10 cellular contexts compared by ENCODE assay signal in the genomic region with DNA sequence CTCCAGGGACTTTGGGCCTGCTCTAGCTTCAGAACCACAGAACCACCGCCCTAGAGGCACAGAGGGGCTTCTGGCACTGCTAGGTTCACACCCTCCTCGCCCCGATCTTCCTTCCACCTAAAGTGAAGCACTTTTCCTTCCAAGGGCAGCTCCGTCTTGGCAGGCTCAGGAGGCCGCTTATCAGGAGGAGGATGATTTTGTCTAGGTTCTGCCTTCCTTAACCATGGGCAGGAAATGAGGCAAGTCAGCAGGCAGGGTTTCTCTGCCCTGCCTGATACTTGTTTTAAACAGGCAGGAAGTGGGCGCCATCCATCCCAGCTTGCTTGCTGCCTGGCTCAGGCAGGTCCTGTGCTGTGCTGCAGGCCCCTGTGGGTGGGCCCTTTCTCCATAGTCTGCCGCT. TPM values are rescaled to one million over a fixed set of nuclear protein-coding genes. Genes with fewer than 3 reads are reported as not detected.
DNase-seq lines count a peak whose midpoint lies in the region; ATAC-seq, FAIRE-seq and TF ChIP-seq lines count a peak whose summit lies in the region.
"Had no signal": no experiment of that assay in that cellular context is flagged by ENCODE, and none has a peak within 500 bp of the region (broad histone marks: within the 10 kb centered on the region; RNA-seq: fewer than 3 reads in every experiment).

No MANE protein-coding gene starts in this region.

- peak overlapping the region; percentile 33 for H3K4me3 ChIP-seq in CD8-positive, alpha-beta T cell (ENCODE audit: low read depth, low read length)
- no peak overlapping the region for H3K4me3 ChIP-seq in suprapubic skin

- CTCF ChIA-PET in CD8-positive, alpha-beta T cell (lab: Charles Lee): interaction anchor here (1.4 to 2.0 kb wide), 3 partner anchors 11 to 58 kb away, joined by 4 to 9 read pairs (median 7); a partner anchor contains a TSS
- CTCF ChIA-PET in activated CD8-positive, alpha-beta T cell treated with anti-CD3 and anti-CD28 coated beads for 36 hours (lab: Charles Lee): interaction anchor here (1.1 to 1.3 kb wide), 3 partner anchors 11 to 18 kb away, joined by 3 to 6 read pairs (median 4); no protein-coding TSS in a partner anchor

- H3K36me3 Mint-ChIP-seq in CD8-positive, alpha-beta T cell: peaks cover 31% of the 10 kb centered on the region
- peaks cover 22% of the 10 kb centered on the region for H3K36me3 Mint-ChIP-seq in activated CD8-positive, alpha-beta T cell treated with anti-CD3 and anti-CD28 coated beads for 36 hours (ENCODE audit: low read depth)

- H3K4me3 Mint-ChIP-seq in CD8-positive, alpha-beta T cell: peak overlapping the region; percentile 67
- peak overlapping the region; percentile 43 for H3K4me3 Mint-ChIP-seq in activated CD8-positive, alpha-beta T cell treated with anti-CD3 and anti-CD28 coated beads for 36 hours
- H3K4me3 Mint-ChIP-seq: stimulated activated naive B cell treated with anti-CD40 and anti-IgM and Interleukin-4, amounts not matched to agents 10 μg/mL and 1 μg/mL and 100 μg/mL, for 72 hours had no signal

- H3K9me3 ChIP-seq in CD8-positive, alpha-beta T cell (ENCODE audit: low read length): no peaks in the 10 kb centered on the region
- no peaks in the 10 kb centered on the region for H3K9me3 ChIP-seq in suprapubic skin
- H3K9me3 ChIP-seq: Caco-2 had no signal

- POLR2A ChIA-PET in CD8-positive, alpha-beta T cell (lab: Charles Lee): interaction anchor here (0.5 to 4.0 kb wide), 10 partner anchors 8 to 42 kb away, joined by 3 to 27 read pairs (median 4); a partner anchor contains a TSS
- POLR2A ChIA-PET in activated CD8-positive, alpha-beta T cell treated with anti-CD3 and anti-CD28 coated beads for 36 hours (lab: Charles Lee): interaction anchor here (0.7 to 1.3 kb wide), 6 partner anchors 10 to 1529 kb away, joined by 3 to 6 read pairs (median 4); no protein-coding TSS in a partner anchor

- in situ Hi-C loops in KBM-7 (cut with MboI; ENCODE audit: low pct_unique_long_range_greater_than_20kb, low sequenced_read_pairs): no loop called here

- no peak for TF ChIP-seq CTCF in CD8-positive, alpha-beta T cell (IDR thresholded peaks at IDR 0.05)
- no peak for TF ChIP-seq CTCF in activated CD8-positive, alpha-beta T cell treated with anti-CD3 and anti-CD28 coated beads for 36 hours (IDR thresholded peaks at IDR 0.05)
- TF ChIP-seq CTCF in suprapubic skin (IDR thresholded peaks at IDR 0.05) (no peak), D721Med (IDR thresholded peaks at IDR 0.05; ENCODE audit: insufficient read depth, missing control alignments) (no peak)

- FAIRE-seq in D721Med (lab: Jason Lieb, UNC): no peak

- H3K27ac Mint-ChIP-seq in CD8-positive, alpha-beta T cell: peak overlapping the region; percentile 98
- H3K27ac Mint-ChIP-seq in activated CD8-positive, alpha-beta T cell treated with anti-CD3 and anti-CD28 coated beads for 36 hours: peak overlapping the region; percentile 95
- H3K27ac Mint-ChIP-seq: stimulated activated naive B cell treated with anti-CD40 and anti-IgM and Interleukin-4, amounts not matched to agents 10 μg/mL and 1 μg/mL and 100 μg/mL, for 72 hours had no signal

- TF ChIP-seq EP300 in suprapubic skin (IDR thresholded peaks at IDR 0.05): no peak

- no peaks in the 10 kb centered on the region for H3K9me3 Mint-ChIP-seq in CD8-positive, alpha-beta T cell
- no peaks in the 10 kb centered on the region for H3K9me3 Mint-ChIP-seq in activated CD8-positive, alpha-beta T cell treated with anti-CD3 and anti-CD28 coated beads for 36 hours
- H3K9me3 Mint-ChIP-seq: stimulated activated naive B cell treated with anti-CD40 and anti-IgM and Interleukin-4, amounts not matched to agents 10 μg/mL and 1 μg/mL and 100 μg/mL, for 72 hours had no signal

- H3K27me3 ChIP-seq in CD8-positive, alpha-beta T cell (ENCODE audit: insufficient read depth, low read length): no peaks in the 10 kb centered on the region
- H3K27me3 ChIP-seq in suprapubic skin: no peaks in the 10 kb centered on the region

- ATAC-seq in CD8-positive, alpha-beta T cell: peak; percentile 75
- peak; percentile 77 for ATAC-seq in activated CD8-positive, alpha-beta T cell treated with anti-CD3 and anti-CD28 coated beads for 36 hours

- H3K4me1 Mint-ChIP-seq in CD8-positive, alpha-beta T cell (ENCODE audit: low read depth): peaks cover 83% of the 10 kb centered on the region
- peaks cover 76% of the 10 kb centered on the region for H3K4me1 Mint-ChIP-seq in activated CD8-positive, alpha-beta T cell treated with anti-CD3 and anti-CD28 coated beads for 36 hours (ENCODE audit: low read depth)

- H3K27me3 Mint-ChIP-seq in CD8-positive, alpha-beta T cell (ENCODE audit: low read depth): no peaks in the 10 kb centered on the region
- no peaks in the 10 kb centered on the region for H3K27me3 Mint-ChIP-seq in activated CD8-positive, alpha-beta T cell treated with anti-CD3 and anti-CD28 coated beads for 36 hours
- H3K27me3 Mint-ChIP-seq: stimulated activated naive B cell treated with anti-CD40 and anti-IgM and Interleukin-4, amounts not matched to agents 10 μg/mL and 1 μg/mL and 100 μg/mL, for 72 hours had no signal

- peaks cover 8% of the 10 kb centered on the region for H3K36me3 ChIP-seq in CD8-positive, alpha-beta T cell (ENCODE audit: insufficient read depth, low read length)
- peaks cover 55% of the 10 kb centered on the region for H3K36me3 ChIP-seq in suprapubic skin

- H3K4me1 ChIP-seq in CD8-positive, alpha-beta T cell (ENCODE audit: insufficient read depth, low read length): peaks cover 92% of the 10 kb centered on the region
- H3K4me1 ChIP-seq in suprapubic skin: no peaks in the 10 kb centered on the region
- H3K4me1 ChIP-seq: Caco-2 had no signal

- 65% methylated on average over 6 of the region's 7 CpGs for WGBS in suprapubic skin

- H3K27ac ChIP-seq in CD8-positive, alpha-beta T cell (ENCODE audit: low read depth, low read length): peak overlapping the region; percentile 66
- no peak overlapping the region for H3K27ac ChIP-seq in suprapubic skin

- TF ChIP-seq POLR2A in suprapubic skin (IDR thresholded peaks at IDR 0.05): no peak

- intact Hi-C loops in CD8-positive, alpha-beta T cell (cut with DNase I, micrococcal nuclease): loop anchor here in 1 of 2 experiments (1.0 kb wide), 1 partner anchor 8 kb away; a partner anchor contains a TSS
- intact Hi-C loops in activated CD8-positive, alpha-beta T cell treated with anti-CD3 and anti-CD28 coated beads for 36 hours (cut with micrococcal nuclease): no loop called here

- peak; percentile 33 to 83 (median 68) for DNase-seq in CD8-positive, alpha-beta T cell
- DNase-seq in KBM-7: peak; percentile 67
- DNase-seq in activated CD8-positive, alpha-beta T cell treated with anti-CD3 and anti-CD28 coated beads for 36 hours: peak; percentile 83
- DNase-seq in iris pigment epithelial cell (ENCODE audit: low read depth): peak; percentile 20
- no peak for DNase-seq in DMS153 (lab: John Stamatoyannopoulos, UW)
- DNase-seq in AG08396 (ENCODE audit: low spot score): no peak
- no peak for DNase-seq in suprapubic skin (ENCODE audit: low spot score in 2 of 2)
- DNase-seq in D721Med (ENCODE audit: insufficient read length, low spot score): no peak
- DNase-seq: Caco-2; stimulated activated naive B cell treated with anti-CD40 and anti-IgM and Interleukin-4, amounts not matched to agents 10 μg/mL and 1 μg/mL and 100 μg/mL, for 72 hours had no signal

RNA-seq across cellular contexts. Expression of a gene that starts 8.3 kb away (rescaled TPM):
- total RNA-seq in CD8-positive, alpha-beta T cell: 10 to 100 TPM; 32.9 to 33.5 TPM
- 10 to 100 TPM; 46.3 to 46.7 TPM for total RNA-seq in activated CD8-positive, alpha-beta T cell treated with anti-CD3 and anti-CD28 coated beads for 36 hours
- total RNA-seq in suprapubic skin: 10 to 100 TPM; 15.2 to 41.1 (median 26.8) TPM

RNA-seq across cellular contexts. Expression of a gene that starts 27.3 kb away (rescaled TPM):
- 10 to 100 TPM; 18.8 TPM for total RNA-seq in CD8-positive, alpha-beta T cell
- total RNA-seq in activated CD8-positive, alpha-beta T cell treated with anti-CD3 and anti-CD28 coated beads for 36 hours: 10 to 100 TPM; 11.0 to 12.4 TPM
- 10 to 100 TPM; 18.4 to 61.1 (median 22.1) TPM for total RNA-seq in suprapubic skin

Comparison
In these comparisons a context has a peak if more than half of its experiments do, and no peak if none do; other contexts are left out.
1. DNase-seq: peak in CD8-positive, alpha-beta T cell (7 of 7), KBM-7 (single experiment), activated CD8-positive, alpha-beta T cell treated with anti-CD3 and anti-CD28 coated beads for 36 hours (single experiment) and iris pigment epithelial cell (single experiment); none in DMS153 (single experiment), AG08396 (single experiment), suprapubic skin (0 of 2) and D721Med (single experiment).